In genomic region chr21:38942617-38943245, GRCh38 we compare ENCODE assay signal across 17 cellular contexts.
DNase-seq lines count a peak whose midpoint lies in the region; TF ChIP-seq lines count a peak whose summit lies in the region.
"Had no signal": no experiment of that assay in that cellular context is flagged by ENCODE, and none has a peak within 500 bp of the region (broad histone marks: within the 10 kb centered on the region; RNA-seq: fewer than 3 reads in every experiment).

No MANE protein-coding gene starts in this region.

- H3K27me3 ChIP-seq in dorsolateral prefrontal cortex (no peaks in the 10 kb centered on the region), tibial artery (no peaks in the 10 kb centered on the region)

- H3K9me3 Mint-ChIP-seq in activated CD4-positive, alpha-beta T cell treated with anti-CD3 and anti-CD28 coated beads, Interleukin-2, amount 10 ng/mL, durations not matched to agents 7 days and 5 days = no peaks in the 10 kb centered on the region
- H3K9me3 Mint-ChIP-seq: HFFc6, T-cell had no signal

- no peaks in the 10 kb centered on the region for H3K36me3 ChIP-seq in tibial artery

- DNase-seq in NCI-H1436 (lab: John Stamatoyannopoulos, UW) (peak; percentile 40), NCI-H1436 treated with DMSO at 0.1 percent for 48 hours (lab: John Stamatoyannopoulos, UW) (no peak), NCI-H510A treated with DMSO at 0.1 percent for 48 hours (lab: John Stamatoyannopoulos, UW) (peak; percentile 98), dorsolateral prefrontal cortex (peak in 7 of 10 donors; percentile 27 to 83 (median 74)), superior temporal gyrus (ENCODE audit: extremely low spot score) (peak; percentile 45), tibial artery (no peak)
- no peak for DNase-seq in activated CD4-positive, alpha-beta T cell treated with anti-CD3 and anti-CD28 coated beads for 48 hours
- no peak for DNase-seq in activated CD4-positive, alpha-beta T cell treated with anti-CD3 and anti-CD28 coated beads, Interleukin-2, amount 10 ng/mL, durations not matched to agents 7 days and 5 days
- DNase-seq: HFFc6, NCI-H2081 treated with DMSO at 0.1 percent for 48 hours, NCI-H446, T-cell had no signal

- no peak overlapping the region for H3K4me3 Mint-ChIP-seq in activated CD4-positive, alpha-beta T cell treated with anti-CD3 and anti-CD28 coated beads, Interleukin-2, amount 10 ng/mL, durations not matched to agents 7 days and 5 days
- H3K4me3 Mint-ChIP-seq: HFFc6, T-cell had no signal

- H3K9me3 ChIP-seq in tibial artery = no peaks in the 10 kb centered on the region
- H3K9me3 ChIP-seq: A549 had no signal

- CTCF ChIA-PET in activated CD4-positive, alpha-beta T cell treated with anti-CD3 and anti-CD28 coated beads, Interleukin-2, amount 10 ng/mL, durations not matched to agents 7 days and 5 days (lab: Charles Lee) = interaction anchor here (1.6 kb wide), 1 partner anchor 15 kb away, joined by 8 read pairs; no protein-coding TSS in a partner anchor

- H3K4me3 ChIP-seq in dorsolateral prefrontal cortex (no peak overlapping the region), tibial artery (no peak overlapping the region)
- H3K4me3 ChIP-seq: A549, K562 had no signal

- peak overlapping the region in 3 of 59 donors; percentile 37 to 72 (median 59) for H3K27ac ChIP-seq in dorsolateral prefrontal cortex
- no peak overlapping the region for H3K27ac ChIP-seq in tibial artery
- H3K27ac ChIP-seq: A549, C4-2B, HL-60, RWPE1 had no signal

- H3K4me1 ChIP-seq in tibial artery = no peaks in the 10 kb centered on the region
- H3K4me1 ChIP-seq: A549 had no signal

- no peak overlapping the region for H3K27ac Mint-ChIP-seq in activated CD4-positive, alpha-beta T cell treated with anti-CD3 and anti-CD28 coated beads, Interleukin-2, amount 10 ng/mL, durations not matched to agents 7 days and 5 days
- H3K27ac Mint-ChIP-seq: HFFc6, T-cell had no signal

- POLR2A ChIA-PET in activated CD4-positive, alpha-beta T cell treated with anti-CD3 and anti-CD28 coated beads, Interleukin-2, amount 10 ng/mL, durations not matched to agents 7 days and 5 days (lab: Charles Lee) = no interaction called here

- H3K4me1 Mint-ChIP-seq in activated CD4-positive, alpha-beta T cell treated with anti-CD3 and anti-CD28 coated beads, Interleukin-2, amount 10 ng/mL, durations not matched to agents 7 days and 5 days = peaks cover 11% of the 10 kb centered on the region

- peaks cover 1% of the 10 kb centered on the region for H3K27me3 Mint-ChIP-seq in activated CD4-positive, alpha-beta T cell treated with anti-CD3 and anti-CD28 coated beads, Interleukin-2, amount 10 ng/mL, durations not matched to agents 7 days and 5 days

- no peaks in the 10 kb centered on the region for H3K36me3 Mint-ChIP-seq in activated CD4-positive, alpha-beta T cell treated with anti-CD3 and anti-CD28 coated beads, Interleukin-2, amount 10 ng/mL, durations not matched to agents 7 days and 5 days (ENCODE audit: low read depth)
- H3K36me3 Mint-ChIP-seq: T-cell had no signal

- TF ChIP-seq CTCF in dorsolateral prefrontal cortex (IDR thresholded peaks at IDR 0.05 in 54 of 56, conservative IDR thresholded peaks at IDR 0.05 in 2 of 56; ENCODE audit: low read depth in 1 of 56, partially characterized antibody in 56 of 56) (no peak), tibial artery (IDR thresholded peaks at IDR 0.05) (no peak)

- intact Hi-C loops in dorsolateral prefrontal cortex (cut with DNase I) = no loop called here
- intact Hi-C loops in tibial artery (cut with DNase I; ENCODE audit: low total_unique reads) = no loop called here

Comparison
In these comparisons a context has a peak if more than half of its experiments do, and no peak if none do; other contexts are left out.
1. DNase-seq: peak in NCI-H1436 (single experiment), NCI-H510A treated with DMSO at 0.1 percent for 48 hours (single experiment), dorsolateral prefrontal cortex (7 of 10) and superior temporal gyrus (single experiment); none in NCI-H1436 treated with DMSO at 0.1 percent for 48 hours (single experiment), activated CD4-positive, alpha-beta T cell treated with anti-CD3 and anti-CD28 coated beads for 48 hours (single experiment), tibial artery (0 of 2) and activated CD4-positive, alpha-beta T cell treated with anti-CD3 and anti-CD28 coated beads, Interleukin-2, amount 10 ng/mL, durations not matched to agents 7 days and 5 days (single experiment).